8 cellular contexts compared by ENCODE assay signal in genomic region chr7:1086588-1087461, GRCh38. TPM values are rescaled to one million over a fixed set of nuclear protein-coding genes. Genes with fewer than 3 reads are reported as not detected.
DNase-seq lines count a peak whose midpoint lies in the region; ATAC-seq and TF ChIP-seq lines count a peak whose summit lies in the region.

No MANE protein-coding gene starts in this region.

- no peaks in the 10 kb centered on the region for H3K27me3 Mint-ChIP-seq in activated CD4-positive, alpha-beta T cell treated with anti-CD3 and anti-CD28 coated beads for 36 hours

- no peaks in the 10 kb centered on the region; the same call in 1 of the 2 replicates for H4K20me1 ChIP-seq in HCT116 (ENCODE audit: insufficient read depth)

- H3K9ac ChIP-seq in HCT116 (ENCODE audit: low read length), result peak overlapping the region; percentile 62

- H3K4me1 Mint-ChIP-seq in activated CD4-positive, alpha-beta T cell treated with anti-CD3 and anti-CD28 coated beads for 36 hours, result peaks cover 12% of the 10 kb centered on the region

- no peaks in the 10 kb centered on the region for H3K27me3 ChIP-seq in HCT116 (ENCODE audit: insufficient read depth, low read length)

- ATAC-seq in HCT116, result peak; percentile 85
- peak; percentile 88 for ATAC-seq in activated CD4-positive, alpha-beta T cell treated with anti-CD3 and anti-CD28 coated beads for 36 hours

- no TSS peak for BruUV-seq in HCT116 (replicated peaks; lab: Mats Ljungman, UMichigan)

- H3K9me3 Mint-ChIP-seq in activated CD4-positive, alpha-beta T cell treated with anti-CD3 and anti-CD28 coated beads for 36 hours (ENCODE audit: low read depth), result no peaks in the 10 kb centered on the region

- H3K4me3 Mint-ChIP-seq in activated CD4-positive, alpha-beta T cell treated with anti-CD3 and anti-CD28 coated beads for 36 hours, result peak overlapping the region; percentile 53

- no peak for TF ChIP-seq POLR2A in HCT116 (IDR thresholded peaks at IDR 0.05; ENCODE audit: borderline replicate concordance, extremely low read depth, insufficient read depth, insufficient read length)

- no peak overlapping the region for H2AFZ ChIP-seq in HCT116 (ENCODE audit: low read depth, low read length, poor library complexity, severe bottlenecking)

- peak overlapping the region; percentile 29 for H3K27ac Mint-ChIP-seq in activated CD4-positive, alpha-beta T cell treated with anti-CD3 and anti-CD28 coated beads for 36 hours

- peaks cover 26 to 33% of the 10 kb centered on the region in 2 experiments for H3K4me1 ChIP-seq in HCT116 (ENCODE audit: control insufficient read depth in 1 of 2, insufficient read depth in 2 of 2, low read length in 2 of 2)

- H3K36me3 Mint-ChIP-seq in activated CD4-positive, alpha-beta T cell treated with anti-CD3 and anti-CD28 coated beads for 36 hours (ENCODE audit: low read depth), result peaks cover under 1% of the 10 kb centered on the region

- peak overlapping the region; percentile 36 to 50 for H3K4me3 ChIP-seq in HCT116 (replicated peaks in 1 of 2; ENCODE audit: low read depth in 1 of 2, low read length in 2 of 2)

- no peaks in the 10 kb centered on the region for H3K36me3 ChIP-seq in HCT116 (ENCODE audit: control insufficient read depth in 1 of 2, insufficient read depth in 2 of 2, low read length in 2 of 2)

- peak; percentile 80 for TF ChIP-seq CTCF in GM12874 (IDR thresholded peaks at IDR 0.05; ENCODE audit: insufficient read depth, low read depth, low read length)
- TF ChIP-seq CTCF in HCT116 (IDR thresholded peaks at IDR 0.05 in 2 of 3, conservative IDR thresholded peaks at IDR 0.05 in 1 of 3; ENCODE audit: borderline replicate concordance in 1 of 3, insufficient read depth in 1 of 3, low read depth in 2 of 3, low read length in 2 of 3), result peak; percentile 76 to 91 (median 87)

- H3K9me2 ChIP-seq in HCT116 (ENCODE audit: insufficient read depth), result no peaks in the 10 kb centered on the region

- peak overlapping the region; percentile 82 for H3K4me2 ChIP-seq in HCT116 (ENCODE audit: low read length)

- TF ChIP-seq RAD21 in HCT116 (IDR thresholded peaks at IDR 0.05; ENCODE audit: low read depth), result peak; percentile 60

- intact Hi-C loops in HCT116 (cut with micrococcal nuclease), result loop anchor here (2.0 to 5.0 kb wide), 2 partner anchors 50 to 90 kb away; a partner anchor contains a TSS
- intact Hi-C loops in activated CD4-positive, alpha-beta T cell treated with anti-CD3 and anti-CD28 coated beads for 36 hours (cut with DNase I, micrococcal nuclease), result loop anchor here (1.0 to 5.0 kb wide), 3 partner anchors 51 to 90 kb away; a partner anchor contains a TSS

- RAD21 ChIA-PET in HCT116 (lab: Charles Lee; ENCODE audit: low non-redundant PET in 1 of 2, low total read pairs in 2 of 2, uncharacterized antibody in 2 of 2, unreplicated experiment in 2 of 2), result interaction anchor here in 1 of 2 experiments (0.6 kb wide), 1 partner anchor 29 kb away, joined by 3 read pairs; no protein-coding TSS in a partner anchor

- peaks cover 16% of the 10 kb centered on the region for H3K79me2 ChIP-seq in HCT116 (ENCODE audit: insufficient read depth, low read length)

- H3K9me3 ChIP-seq in HCT116 (ENCODE audit: control insufficient read depth in 1 of 2, insufficient read depth in 1 of 2, low read depth in 1 of 2, low read length in 2 of 2), result no peaks in the 10 kb centered on the region

- DNase-seq in HCT116 (ENCODE audit: low read depth, low spot score) (peak; percentile 34), MV-4-11 (lab: John Stamatoyannopoulos, UW) (peak; percentile 35), left kidney (ENCODE audit: low read depth, low spot score) (peak; percentile 84), OCI-M2 (lab: John Stamatoyannopoulos, UW; ENCODE audit: unreplicated experiment) (no peak)
- DNase-seq in activated CD4-positive, alpha-beta T cell treated with anti-CD3 and anti-CD28 coated beads for 36 hours, result peak; percentile 86
- DNase-seq in stimulated activated CD4-positive, alpha-beta T cell treated with anti-CD3 and anti-CD28 coated beads, Interleukin-4, amount 100 ng/mL, for 1 hour, result peak; percentile 70

- POLR2A ChIA-PET in HCT116 (lab: Charles Lee), result no interaction called here
- POLR2A ChIA-PET in activated CD4-positive, alpha-beta T cell treated with anti-CD3 and anti-CD28 coated beads for 36 hours (lab: Charles Lee), result no interaction called here

- H3K27ac ChIP-seq in HCT116 (ENCODE audit: low read depth, low read length), result peak overlapping the region; percentile 49
- H3K27ac ChIP-seq in cingulate gyrus (ENCODE audit: low read depth, low read length), result peak overlapping the region; percentile 20

- CTCF ChIA-PET in HCT116 (lab: Charles Lee), result interaction anchor here (0.6 to 1.6 kb wide), 6 partner anchors 21 to 97 kb away, joined by 3 to 6 read pairs (median 4); partner anchors contain the start of gene GPR146
- CTCF ChIA-PET in activated CD4-positive, alpha-beta T cell treated with anti-CD3 and anti-CD28 coated beads for 36 hours (lab: Charles Lee), result interaction anchor here (0.7 to 1.8 kb wide), 12 partner anchors 8 to 96 kb away, joined by 3 to 15 read pairs (median 4); a partner anchor contains a TSS

TF ChIP-seq in HCT116, 20 proteins besides CTCF, POLR2A, EP300 and RAD21:
- TF ChIP-seq TCF7L2 (IDR thresholded peaks at IDR 0.05; ENCODE audit: borderline replicate concordance, extremely low read depth, insufficient read depth, insufficient read length) (no peak), ZNF274 (IDR thresholded peaks at IDR 0.05; ENCODE audit: low read depth, low read length) (no peak), MAX (IDR thresholded peaks at IDR 0.05) (peak; percentile 70; the same call in 1 of the 2 replicates), YY1 (IDR thresholded peaks at IDR 0.05; ENCODE audit: extremely low read depth, insufficient replicate concordance, low read depth, low read length) (peak; percentile 41), EZH2phosphoT487 (IDR thresholded peaks at IDR 0.05; ENCODE audit: borderline replicate concordance) (no peak)

RNA-seq across cellular contexts. Expression of gene GPER1, which starts 1.1 kb away (rescaled TPM):
- 1.2 TPM for total RNA-seq in HCT116 (2021; ENCODE audit: unreplicated experiment)
- 1.0 and 1.3 TPM in 2 replicates for polyA plus RNA-seq in HCT116 (2012)
- total RNA-seq in activated CD4-positive, alpha-beta T cell treated with anti-CD3 and anti-CD28 coated beads for 36 hours, result not detected

RNA-seq across cellular contexts. Expression of gene GPR146, which starts 42.5 kb away (rescaled TPM):
- 2.4 TPM for total RNA-seq in HCT116 (2021; ENCODE audit: unreplicated experiment)
- polyA plus RNA-seq in HCT116 (2012), result 2.6 and 3.0 TPM in 2 replicates
- 1 to 10 TPM; 4.7 to 5.6 TPM for total RNA-seq in activated CD4-positive, alpha-beta T cell treated with anti-CD3 and anti-CD28 coated beads for 36 hours
